10 cellular contexts compared by ENCODE assay signal in genomic region chr2:197306024-197306690, GRCh38. TPM values are rescaled to one million over a fixed set of nuclear protein-coding genes. Genes with fewer than 3 reads are reported as not detected.
DNase-seq lines count a peak whose midpoint lies in the region; ATAC-seq and TF ChIP-seq lines count a peak whose summit lies in the region.
"Had no signal": no experiment of that assay in that cellular context is flagged by ENCODE, and none has a peak within 500 bp of the region (broad histone marks: within the 10 kb centered on the region; RNA-seq: fewer than 3 reads in every experiment).

No MANE protein-coding gene starts in this region.

- peaks cover 31% of the 10 kb centered on the region for H3K36me3 Mint-ChIP-seq in central memory CD8-positive, alpha-beta T cell (ENCODE audit: insufficient read depth)

- H3K9me2 ChIP-seq in DOHH2 (replicated peaks; ENCODE audit: control insufficient read depth, low read length) (no peaks in the 10 kb centered on the region), Karpas-422 (replicated peaks; ENCODE audit: insufficient read depth, low read length) (no peaks in the 10 kb centered on the region)

- H3F3A ChIP-seq in DOHH2 (ENCODE audit: control insufficient read depth, insufficient read depth), result peaks cover 26% of the 10 kb centered on the region

- no peak for TF ChIP-seq CTCF in DOHH2 (IDR thresholded peaks at IDR 0.05; ENCODE audit: low read depth, low read length, poor library complexity, severe bottlenecking)
- no peak for TF ChIP-seq CTCF in gastrocnemius medialis (IDR thresholded peaks at IDR 0.05 in 4 of 5, conservative IDR thresholded peaks at IDR 0.05 in 1 of 5)

- peak overlapping the region; percentile 71 for H3K4me3 Mint-ChIP-seq in central memory CD8-positive, alpha-beta T cell

- H4K20me1 ChIP-seq in DOHH2 (ENCODE audit: control insufficient read depth, insufficient read depth, low read depth, low read length), result peaks cover 5% of the 10 kb centered on the region; the same call in 1 of the 2 replicates
- peaks cover 5% of the 10 kb centered on the region; the same call in 1 of the 2 replicates for H4K20me1 ChIP-seq in Karpas-422 (ENCODE audit: insufficient read depth, low read depth, low read length)

- peak overlapping the region; percentile 84 for H3K9ac ChIP-seq in Karpas-422 (ENCODE audit: low read length)

- H3K27me3 ChIP-seq in DOHH2 (ENCODE audit: control insufficient read depth, low read length) (no peaks in the 10 kb centered on the region), Karpas-422 (ENCODE audit: low read length) (no peaks in the 10 kb centered on the region), gastrocnemius medialis (no peaks in the 10 kb centered on the region)

- H3K9me3 ChIP-seq in DOHH2 (ENCODE audit: control insufficient read depth, insufficient read depth, low read length), result no peaks in the 10 kb centered on the region
- no peaks in the 10 kb centered on the region for H3K9me3 ChIP-seq in Karpas-422 (ENCODE audit: low read length)
- no peaks in the 10 kb centered on the region for H3K9me3 ChIP-seq in gastrocnemius medialis

- H3K27me3 Mint-ChIP-seq in central memory CD8-positive, alpha-beta T cell, result no peaks in the 10 kb centered on the region

- peaks cover 91% of the 10 kb centered on the region for H3K79me2 ChIP-seq in DOHH2 (ENCODE audit: control insufficient read depth, low read length)
- H3K79me2 ChIP-seq in Karpas-422 (ENCODE audit: low read length), result peaks cover 91% of the 10 kb centered on the region

- TF ChIP-seq POLR2A in gastrocnemius medialis (IDR thresholded peaks at IDR 0.05), result no peak

- in situ Hi-C loops in gastrocnemius medialis (cut with MboI; ENCODE audit: low sequenced_read_pairs in 4 of 4), result loop anchor here in 2 of 4 donors (25.0 kb wide), 1 partner anchor 294 kb away; no protein-coding TSS in a partner anchor

- DNase-seq in Karpas-422 (no peak), gastrocnemius medialis (peak in 1 of 2 donors; percentile 16), Kasumi-1 (lab: John Stamatoyannopoulos, UW) (no peak), NCI-H1930 (lab: John Stamatoyannopoulos, UW) (no peak)
- DNase-seq in central memory CD8-positive, alpha-beta T cell (ENCODE audit: low spot score in 2 of 2), result no peak
- DNase-seq: activated CD4-positive, CD25-positive, alpha-beta regulatory T cell treated with anti-CD3 and anti-CD28 coated beads, Interleukin-2, amount 50 U/mL, for 72 hours; GDM1 had no signal

- H3K27ac Mint-ChIP-seq in central memory CD8-positive, alpha-beta T cell (ENCODE audit: low read depth), result peak overlapping the region; percentile 92

- intact Hi-C loops in gastrocnemius medialis (cut with DNase I; ENCODE audit: low total_unique reads), result loop anchor here (1.0 to 5.0 kb wide), 2 partner anchors 33 to 71 kb away; no protein-coding TSS in a partner anchor

- H3K4me1 Mint-ChIP-seq in central memory CD8-positive, alpha-beta T cell, result peaks cover 71% of the 10 kb centered on the region

- H3K9me3 Mint-ChIP-seq in central memory CD8-positive, alpha-beta T cell, result no peaks in the 10 kb centered on the region

- H2AFZ ChIP-seq in Karpas-422 (ENCODE audit: low read length), result no peak overlapping the region

- no peak for ATAC-seq in central memory CD8-positive, alpha-beta T cell (replicated peaks; ENCODE audit: extremely low read depth, poor library complexity, severe bottlenecking)
- peak in 1 of 2 donors; percentile 8 for ATAC-seq in gastrocnemius medialis
- ATAC-seq in GM21786 (IDR thresholded peaks at IDR 0.05; ENCODE audit: unreplicated experiment), result no peak
- ATAC-seq: K562 had no signal

- H3K4me2 ChIP-seq in DOHH2 (ENCODE audit: low read length) (peak overlapping the region; percentile 96), Karpas-422 (ENCODE audit: low read depth, low read length, poor library complexity, severe bottlenecking) (peak overlapping the region; percentile 73)

- H3K27ac ChIP-seq in DOHH2 (ENCODE audit: low read depth, low read length) (peak overlapping the region; percentile 62), Karpas-422 (ENCODE audit: low read length) (peak overlapping the region; percentile 92), gastrocnemius medialis (peak overlapping the region; percentile 63 to 79 (median 71))

- peaks cover 90% of the 10 kb centered on the region for H3K4me1 ChIP-seq in DOHH2 (ENCODE audit: control insufficient read depth, low read length)
- peaks cover 72% of the 10 kb centered on the region for H3K4me1 ChIP-seq in Karpas-422 (ENCODE audit: low read length)
- H3K4me1 ChIP-seq in gastrocnemius medialis, result peaks cover 35 to 37% of the 10 kb centered on the region in 2 donors

- H3K4me3 ChIP-seq in DOHH2 (ENCODE audit: low read length) (peak overlapping the region; percentile 86), Karpas-422 (ENCODE audit: low read length) (peak overlapping the region; percentile 86), gastrocnemius medialis (no peak overlapping the region)
- H3K4me3 ChIP-seq: K562 had no signal

- H3K36me3 ChIP-seq in DOHH2 (ENCODE audit: control insufficient read depth, low read length) (peaks cover 41% of the 10 kb centered on the region), Karpas-422 (ENCODE audit: insufficient read depth, low read length) (peaks cover 20% of the 10 kb centered on the region), gastrocnemius medialis (no peaks in the 10 kb centered on the region)

RNA-seq across cellular contexts. Expression of gene ANKRD44, which starts 4.4 kb away (rescaled TPM):
- total RNA-seq in Karpas-422 (2014; rRNA removed; shearing (Covaris generic); ENCODE audit: low replicate concordance), result 120 and 153 TPM in 2 replicates
- 1 to 10 TPM; 1.8 to 6.3 (median 3.0) TPM for total RNA-seq in gastrocnemius medialis

Comparison
In these comparisons a context has a peak if more than half of its experiments do, and no peak if none do; other contexts are left out.
1. H3K4me3 ChIP-seq: peak in DOHH2 (single experiment) and Karpas-422 (single experiment); none in gastrocnemius medialis (0 of 4).
2. RNA of gene ANKRD44, which starts 4.4 kb away (total RNA-seq): 120 to 153 TPM in Karpas-422; 1.8 to 6.3 TPM in gastrocnemius medialis; every median in the first group is over 10 times any median in the second.
3. Peak in every context shown above with its lines, with median percentiles within 50 percentile points of each other: H3K27ac ChIP-seq.